27 cellular contexts compared by ENCODE assay signal in the genomic region with DNA sequence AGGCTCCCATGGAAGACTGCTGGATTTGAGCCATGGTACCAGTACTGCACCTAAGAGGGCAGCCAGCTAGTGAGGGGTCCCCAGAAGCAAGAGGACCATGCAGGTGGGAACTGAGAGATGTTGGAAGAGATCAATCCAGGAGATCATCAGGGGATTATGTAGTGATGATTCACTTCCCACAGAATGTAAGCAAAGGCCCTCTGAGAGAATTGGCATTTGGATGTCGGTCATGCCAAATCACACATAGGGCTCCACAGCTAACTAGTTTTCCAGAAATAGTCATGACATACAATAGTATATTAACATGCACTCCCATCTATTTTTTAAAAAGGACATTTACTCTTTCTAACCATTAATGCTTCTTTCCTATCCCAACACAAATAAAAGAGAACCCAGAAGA.
"Had no signal": no experiment of that assay in that cellular context is flagged by ENCODE, and none has a peak within 500 bp of the region (broad histone marks: within the 10 kb centered on the region; RNA-seq: fewer than 3 reads in every experiment).

No MANE protein-coding gene starts in this region.

- H3K27ac ChIP-seq: esophagus muscularis mucosa, gastroesophageal sphincter, hepatocyte, neural progenitor cell, spleen, testis, transverse colon had no signal

- ATAC-seq: activated CD4-positive, alpha-beta T cell treated with anti-CD3 and anti-CD28 coated beads for 36 hours; activated T-cell treated with anti-CD3 and anti-CD28 coated beads, Interleukin-2, amount 50 U/mL, for 72 hours; gastroesophageal sphincter; left colon; natural killer cell; right cardiac atrium; stimulated activated naive CD8-positive, alpha-beta T cell treated with anti-CD3 and anti-CD28 coated beads, Interleukin-15, Interleukin-2, amounts not matched to agents 100 U/mL and 50 U/mL, for 24 hours had no signal

- H3K9me3 Mint-ChIP-seq: activated T-cell treated with anti-CD3 and anti-CD28 coated beads, Interleukin-2, amount 50 U/mL, for 72 hours; central memory CD8-positive, alpha-beta T cell; memory B cell; natural killer cell; neural progenitor cell; T-helper 2 cell treated with Interferon-gamma antibody and Interleukin-4, amounts not matched to agents 5 μg/mL and 100 μg/mL, for 36 hours had no signal

- H3K4me3 ChIP-seq: esophagus muscularis mucosa, gastroesophageal sphincter, hepatocyte, neural progenitor cell, spleen, testis, transverse colon had no signal

- H3K36me3 ChIP-seq: esophagus muscularis mucosa, gastroesophageal sphincter, neural progenitor cell, spleen, transverse colon had no signal

- H3K79me2 ChIP-seq: hepatocyte had no signal

- H3K4me1 Mint-ChIP-seq: activated CD4-positive, alpha-beta T cell treated with anti-CD3 and anti-CD28 coated beads for 36 hours; central memory CD8-positive, alpha-beta T cell; memory B cell; natural killer cell had no signal

- H3K9ac ChIP-seq: neural progenitor cell had no signal

- H3K4me2 ChIP-seq: hepatocyte, neural progenitor cell had no signal

- DNase-seq: activated CD4-positive, alpha-beta T cell treated with anti-CD3 and anti-CD28 coated beads for 36 hours; activated CD4-positive, alpha-beta T cell treated with anti-CD3 and anti-CD28 coated beads, Interleukin-2, amount 50 U/mL, for 4 hours; activated CD4-positive, CD25-positive, alpha-beta regulatory T cell; activated effector memory CD4-positive, alpha-beta T cell treated with Interleukin-2 at 50 U/mL for 16 hours; activated naive CD4-positive, alpha-beta T cell treated with Interleukin-2 at 50 U/mL for 16 hours; activated T-cell treated with anti-CD3 and anti-CD28 coated beads for 4 hours; activated T-cell treated with anti-CD3 and anti-CD28 coated beads, Interleukin-2, amount 50 U/mL, for 72 hours; anterior cingulate cortex; dermis blood vessel endothelial cell; effector CD4-positive, alpha-beta T cell; islet precursor cell; left colon; natural killer cell; right cardiac atrium; spleen; stimulated activated naive CD8-positive, alpha-beta T cell treated with anti-CD3 and anti-CD28 coated beads, Interleukin-15, Interleukin-2, amounts not matched to agents 100 U/mL and 50 U/mL, for 24 hours; T-helper 1 cell; testis; transverse colon had no signal

- H3K36me3 Mint-ChIP-seq: activated naive CD8-positive, alpha-beta T cell; memory B cell; natural killer cell; neural progenitor cell had no signal

- H3K4me3 Mint-ChIP-seq: activated CD4-positive, alpha-beta T cell treated with anti-CD3 and anti-CD28 coated beads for 36 hours; activated naive CD8-positive, alpha-beta T cell; activated T-cell treated with anti-CD3 and anti-CD28 coated beads, Interleukin-2, amount 50 U/mL, for 72 hours; central memory CD8-positive, alpha-beta T cell; memory B cell; natural killer cell; neural progenitor cell; T-helper 2 cell treated with Interferon-gamma antibody and Interleukin-4, amounts not matched to agents 5 μg/mL and 100 μg/mL, for 36 hours had no signal

- H3K27ac Mint-ChIP-seq: activated CD4-positive, alpha-beta T cell treated with anti-CD3 and anti-CD28 coated beads for 36 hours; activated naive CD8-positive, alpha-beta T cell; activated T-cell treated with anti-CD3 and anti-CD28 coated beads, Interleukin-2, amount 50 U/mL, for 72 hours; memory B cell; natural killer cell; neural progenitor cell; T-helper 2 cell treated with Interferon-gamma antibody and Interleukin-4, amounts not matched to agents 5 μg/mL and 100 μg/mL, for 36 hours had no signal

- H2AFZ ChIP-seq: hepatocyte, neural progenitor cell had no signal

- H3K27me3 ChIP-seq: esophagus muscularis mucosa, gastroesophageal sphincter, hepatocyte, neural progenitor cell, testis, transverse colon had no signal

- H3K9me3 ChIP-seq: esophagus muscularis mucosa, gastroesophageal sphincter, testis, transverse colon had no signal

- H3K4me1 ChIP-seq: esophagus muscularis mucosa, gastroesophageal sphincter, spleen, testis, transverse colon had no signal
